8 cellular contexts compared by ENCODE assay signal in genomic region chr2:170815746-170816498, GRCh38. TPM values are rescaled to one million over a fixed set of nuclear protein-coding genes. Genes with fewer than 3 reads are reported as not detected.
A peak's percentile ranks its signal among the peaks of the same experiment; 100 is the strongest.
DNase-seq lines count a peak whose midpoint lies in the region; ATAC-seq and TF ChIP-seq lines count a peak whose summit lies in the region.

No MANE protein-coding gene starts in this region.

- no peak for TF ChIP-seq POLR2A in Peyer's patch (IDR thresholded peaks at IDR 0.05)

- no peaks in the 10 kb centered on the region for H3K36me3 ChIP-seq in Peyer's patch

- CTCF ChIA-PET in GM10248 (lab: Yijun Ruan, JAX), result interaction anchor here (0.7 to 5.4 kb wide), 19 partner anchors 9 to 584 kb away, joined by 3 to 36 read pairs (median 5); no protein-coding TSS in a partner anchor

- ATAC-seq in activated T-helper 17 cell treated with anti-CD3 and anti-CD28 coated beads, Interleukin-2, amount 50 U/mL, for 72 hours (replicated peaks), result peak; percentile 58
- ATAC-seq in foreskin keratinocyte (peak; percentile 65), GM21447 (IDR thresholded peaks at IDR 0.05; ENCODE audit: unreplicated experiment) (no peak)

- H3K4me3 Mint-ChIP-seq in activated T-helper 17 cell treated with anti-CD3 and anti-CD28 coated beads, Interleukin-2, amount 50 U/mL, for 72 hours, result peak overlapping the region; percentile 76
- H3K4me3 Mint-ChIP-seq in osteocyte (ENCODE audit: unreplicated experiment), result peak overlapping the region; percentile 64

- peak overlapping the region; percentile 81 for H3K27ac Mint-ChIP-seq in activated T-helper 17 cell treated with anti-CD3 and anti-CD28 coated beads, Interleukin-2, amount 50 U/mL, for 72 hours
- no peak overlapping the region for H3K27ac Mint-ChIP-seq in osteocyte (ENCODE audit: unreplicated experiment)

- H3K4me1 Mint-ChIP-seq in activated T-helper 17 cell treated with anti-CD3 and anti-CD28 coated beads, Interleukin-2, amount 50 U/mL, for 72 hours, result peaks cover 18% of the 10 kb centered on the region
- H3K4me1 Mint-ChIP-seq in osteocyte (ENCODE audit: unreplicated experiment), result peaks cover 41% of the 10 kb centered on the region

- peaks cover 7% of the 10 kb centered on the region for H3K36me3 Mint-ChIP-seq in activated T-helper 17 cell treated with anti-CD3 and anti-CD28 coated beads, Interleukin-2, amount 50 U/mL, for 72 hours (ENCODE audit: low read depth)
- H3K36me3 Mint-ChIP-seq in osteocyte (ENCODE audit: unreplicated experiment), result no peaks in the 10 kb centered on the region

- H3K4me3 ChIP-seq in Peyer's patch, result peak overlapping the region; percentile 9 to 52 (median 43)

- no peaks in the 10 kb centered on the region for H3K9me3 Mint-ChIP-seq in activated T-helper 17 cell treated with anti-CD3 and anti-CD28 coated beads, Interleukin-2, amount 50 U/mL, for 72 hours
- H3K9me3 Mint-ChIP-seq in osteocyte (ENCODE audit: unreplicated experiment), result no peaks in the 10 kb centered on the region

- H3K27me3 ChIP-seq in Peyer's patch (peaks cover 3 to 78% of the 10 kb centered on the region in 2 donors), foreskin keratinocyte (peaks cover 81% of the 10 kb centered on the region)

- POLR2A ChIA-PET in GM10248 (lab: Yijun Ruan, JAX), result no interaction called here

- TF ChIP-seq CTCF in GM10248 (IDR thresholded peaks at IDR 0.05; ENCODE audit: control extremely low read depth, extremely low read depth, low read depth, missing control alignments), result peak; percentile 70
- TF ChIP-seq CTCF in Peyer's patch (IDR thresholded peaks at IDR 0.05), result peak in 5 of 6 experiments; percentile 17 to 81 (median 64)
- peak; percentile 93 for TF ChIP-seq CTCF in foreskin keratinocyte (conservative IDR thresholded peaks at IDR 0.05)
- peak; percentile 74 for TF ChIP-seq CTCF in osteocyte (IDR thresholded peaks at IDR 0.05)

- H3K4me1 ChIP-seq in Peyer's patch, result peaks cover 9 to 52% (median 29%) of the 10 kb centered on the region in 4 donors
- peaks cover 3% of the 10 kb centered on the region for H3K4me1 ChIP-seq in foreskin keratinocyte

- no peaks in the 10 kb centered on the region for H3K9me3 ChIP-seq in Peyer's patch

- DNase-seq in GM10248 (ENCODE audit: extremely low spot score) (peak; percentile 80), KG1 (lab: John Stamatoyannopoulos, UW) (peak; percentile 39), Peyer's patch (peak; percentile 22 to 71 (median 63)), foreskin keratinocyte (peak; percentile 56 to 63), osteocyte (ENCODE audit: extremely low spot score, unreplicated experiment) (no peak), ureter (ENCODE audit: low spot score) (peak; percentile 60)

- H3K27me3 Mint-ChIP-seq in activated T-helper 17 cell treated with anti-CD3 and anti-CD28 coated beads, Interleukin-2, amount 50 U/mL, for 72 hours, result peaks cover 50% of the 10 kb centered on the region
- peaks cover 88% of the 10 kb centered on the region for H3K27me3 Mint-ChIP-seq in osteocyte (ENCODE audit: unreplicated experiment)

- H3K27ac ChIP-seq in Peyer's patch (no peak overlapping the region), foreskin keratinocyte (no peak overlapping the region)

RNA-seq across cellular contexts. Expression of gene GAD1, which starts 0.8 kb away (rescaled TPM):
- total RNA-seq in Peyer's patch (not detected), foreskin keratinocyte (0.61 and 1.4 TPM in 2 replicates), osteocyte (not detected in 2 replicates), ureter (0.57 TPM)
- total RNA-seq in activated T-helper 17 cell treated with anti-CD3 and anti-CD28 coated beads, Interleukin-2, amount 50 U/mL, for 72 hours, result 1 to 10 TPM in 1 of 2 donors, under 1 TPM in 1; 0.73 to 7.1 TPM
- 0.82 and 1.7 TPM in 2 replicates for polyA plus RNA-seq in foreskin keratinocyte

RNA-seq across cellular contexts. Expression of gene ERICH2, which starts 45.7 kb away (rescaled TPM):
- total RNA-seq in Peyer's patch (not detected), foreskin keratinocyte (1.3 and 2.5 TPM in 2 replicates), osteocyte (not detected in 2 replicates), ureter (1.4 TPM)
- not detected for total RNA-seq in activated T-helper 17 cell treated with anti-CD3 and anti-CD28 coated beads, Interleukin-2, amount 50 U/mL, for 72 hours
- polyA plus RNA-seq in foreskin keratinocyte, result 2.0 and 2.9 TPM in 2 replicates
